9 cellular contexts compared by ENCODE assay signal in genomic region chr2:215136669-215137328, GRCh38. TPM values are rescaled to one million over a fixed set of nuclear protein-coding genes. Genes with fewer than 3 reads are reported as not detected.
DNase-seq lines count a peak whose midpoint lies in the region; ATAC-seq, FAIRE-seq and TF ChIP-seq lines count a peak whose summit lies in the region.
"Had no signal": no experiment of that assay in that cellular context is flagged by ENCODE, and none has a peak within 500 bp of the region (broad histone marks: within the 10 kb centered on the region; RNA-seq: fewer than 3 reads in every experiment).

No MANE protein-coding gene starts in this region.

- no peaks in the 10 kb centered on the region for H4K20me1 ChIP-seq in GM12878 (ENCODE audit: control insufficient read depth, insufficient read depth)
- H4K20me1 ChIP-seq: BLaER1 treated with 17β-estradiol and CSF1 and Interleukin-3, amounts not matched to agents 10 nM and 100 nM had no signal

- H3K4me3 Mint-ChIP-seq in effector memory CD8-positive, alpha-beta T cell: no peak overlapping the region

- H3K9me3 ChIP-seq in GM12878 (replicated peaks; ENCODE audit: control insufficient read depth, insufficient read depth, low read length): peaks cover 2% of the 10 kb centered on the region; the same call in 2 of the 3 replicates
- H3K9me3 ChIP-seq: BLaER1 treated with 17β-estradiol and CSF1 and Interleukin-3, amounts not matched to agents 10 nM and 100 nM had no signal

- H3K4me1 ChIP-seq in GM12878 (ENCODE audit: control insufficient read depth, insufficient read depth, low read length): peaks cover 16% of the 10 kb centered on the region

- H3K27me3 ChIP-seq in GM12878 (replicated peaks in 1 of 2; ENCODE audit: control insufficient read depth in 2 of 2, insufficient read depth in 2 of 2, low read length in 1 of 2): no peaks in the 10 kb centered on the region
- H3K27me3 ChIP-seq: BLaER1 treated with 17β-estradiol and CSF1 and Interleukin-3, amounts not matched to agents 10 nM and 100 nM had no signal

- TF ChIP-seq RAD21 in GM12878 (IDR thresholded peaks at IDR 0.05; ENCODE audit: insufficient read depth, low read depth, low read length): no peak

- no peak for TF ChIP-seq EP300 in GM12878 (IDR thresholded peaks at IDR 0.05; ENCODE audit: borderline replicate concordance in 1 of 2, control insufficient read depth in 1 of 2, low read depth in 2 of 2, low read length in 2 of 2)

- H3K79me2 ChIP-seq in GM12878 (ENCODE audit: control insufficient read depth, insufficient read depth, low read length): peaks cover 4% of the 10 kb centered on the region

- peak; percentile 22 for DNase-seq in stimulated activated CD4-positive, alpha-beta T cell treated with anti-CD3 and anti-CD28 coated beads, Interleukin-1b, Interleukin-23, amount 100 ng/mL, for 48 hours
- DNase-seq in stimulated activated CD4-positive, alpha-beta T cell treated with anti-CD3 and anti-CD28 coated beads, Interleukin-4, amount 100 ng/mL, for 4 hours: no peak
- peak; percentile 72 for DNase-seq in GM12878 (ENCODE audit: low read depth, low spot score)
- DNase-seq in NCI-H1105 (lab: John Stamatoyannopoulos, UW): no peak
- DNase-seq in globus pallidus (ENCODE audit: low spot score): no peak
- no peak for DNase-seq in effector memory CD8-positive, alpha-beta T cell
- no peak for DNase-seq in NCI-H146 (lab: John Stamatoyannopoulos, UW)

- H3K9me3 Mint-ChIP-seq in effector memory CD8-positive, alpha-beta T cell: no peaks in the 10 kb centered on the region

- peak; percentile 41 for ATAC-seq in HG03280 (IDR thresholded peaks at IDR 0.05; ENCODE audit: unreplicated experiment)
- peak; percentile 85 for ATAC-seq in GM12878
- no peak for ATAC-seq in effector memory CD8-positive, alpha-beta T cell (replicated peaks)

- H3K27ac ChIP-seq in GM12878 (ENCODE audit: control insufficient read depth, insufficient read depth): peak overlapping the region; percentile 85
- H3K27ac ChIP-seq: BLaER1 treated with 17β-estradiol and CSF1 and Interleukin-3, amounts not matched to agents 10 nM and 100 nM had no signal

- CTCF ChIA-PET in GM12878 (lab: Yijun Ruan, JAX): interaction anchor here (0.7 to 0.8 kb wide), 2 partner anchors 9 to 1002 kb away, joined by 3 to 4 read pairs; no protein-coding TSS in a partner anchor

- H3K4me3 ChIP-seq in GM12878: 0 out of 2 replicates have a peak overlapping the region, but pooled peaks have one; percentile 9
- H3K4me3 ChIP-seq: BLaER1 treated with 17β-estradiol and CSF1 and Interleukin-3, amounts not matched to agents 10 nM and 100 nM had no signal

- peak overlapping the region; percentile 79 for H2AFZ ChIP-seq in GM12878 (ENCODE audit: control insufficient read depth, low read depth, low read length)

- POLR2A ChIA-PET in GM12878 (lab: Charles Lee): no interaction called here

- TF ChIP-seq CTCF in GM12878 (IDR thresholded peaks at IDR 0.05 in 2 of 3, conservative IDR thresholded peaks at IDR 0.05 in 1 of 3; ENCODE audit: control insufficient read depth in 2 of 3, extremely low read depth in 1 of 3, insufficient read depth in 1 of 3, low read depth in 3 of 3, low read length in 3 of 3): no peak

- H3K4me1 Mint-ChIP-seq in effector memory CD8-positive, alpha-beta T cell (ENCODE audit: low read depth in 2 of 2): no peaks in the 10 kb centered on the region

- H3K36me3 Mint-ChIP-seq in effector memory CD8-positive, alpha-beta T cell (ENCODE audit: insufficient read depth): no peaks in the 10 kb centered on the region

- peak overlapping the region; percentile 47 for H3K4me2 ChIP-seq in GM12878 (ENCODE audit: control insufficient read depth, insufficient read depth)
- H3K4me2 ChIP-seq: BLaER1 treated with 17β-estradiol and CSF1 and Interleukin-3, amounts not matched to agents 10 nM and 100 nM had no signal

- in situ Hi-C loops in GM12878 (cut with MboI): no loop called here

- no peak for TF ChIP-seq POLR2A in GM12878 (IDR thresholded peaks at IDR 0.05; ENCODE audit: low read depth, low read length)

- H3K36me3 ChIP-seq in GM12878 (ENCODE audit: control insufficient read depth in 2 of 2, insufficient read depth in 2 of 2, low read length in 1 of 2): no peaks in the 10 kb centered on the region
- H3K36me3 ChIP-seq: BLaER1 treated with 17β-estradiol and CSF1 and Interleukin-3, amounts not matched to agents 10 nM and 100 nM had no signal

- SMC1A ChIA-PET in GM12878 (lab: Charles Lee; ENCODE audit: uncharacterized antibody, unreplicated experiment): interaction anchor here (0.9 to 1.0 kb wide), 3 partner anchors 64 to 118 kb away, joined by 3 read pairs; no protein-coding TSS in a partner anchor

- H3K27me3 Mint-ChIP-seq in effector memory CD8-positive, alpha-beta T cell: peaks cover 32 to 45% of the 10 kb centered on the region in 2 donors

- no peak for FAIRE-seq in GM12878 (lab: Jason Lieb, UNC)

- WGBS in GM12878 (ENCODE audit: insufficient coverage, insufficient replicate concordance, low lambda C conversion rate, missing lambda C conversion rate): 2% methylated on average over 3 of the region's 3 CpGs

- RAD21 ChIA-PET in GM12878 (lab: Charles Lee; ENCODE audit: unreplicated experiment): no interaction called here

- H3K27ac Mint-ChIP-seq in effector memory CD8-positive, alpha-beta T cell: no peak overlapping the region

- 0 out of 2 replicates have a peak overlapping the region, but pooled peaks have one; percentile 48 for H3K9ac ChIP-seq in GM12878 (ENCODE audit: control insufficient read depth, insufficient read depth, low read length)
- H3K9ac ChIP-seq: BLaER1 treated with 17β-estradiol and CSF1 and Interleukin-3, amounts not matched to agents 10 nM and 100 nM had no signal

- BruUV-seq in GM12878 (replicated peaks; lab: Mats Ljungman, UMichigan): no TSS peak

- intact Hi-C loops in GM12878 (cut with micrococcal nuclease; ENCODE audit: unreplicated experiment): loop anchor here (5.0 kb wide), 2 partner anchors 119 to 399 kb away; no protein-coding TSS in a partner anchor

TF ChIP-seq in GM12878, 131 proteins besides CTCF, POLR2A, EP300 and RAD21 (continues in another document):
- TF ChIP-seq YY1 (IDR thresholded peaks at IDR 0.05; ENCODE audit: low read depth, low read length) (0 out of 2 replicates have a peak, but pooled peaks have one; percentile 19), TAF1 (IDR thresholded peaks at IDR 0.05; ENCODE audit: borderline replicate concordance, low read depth, low read length) (0 out of 2 replicates have a peak, but pooled peaks have one; percentile 18), HDAC2 (IDR thresholded peaks at IDR 0.05) (no peak), ZNF687 (IDR thresholded peaks at IDR 0.05) (0 out of 2 replicates have a peak, but pooled peaks have one; percentile 32), TCF12 (IDR thresholded peaks at IDR 0.05; ENCODE audit: low read depth, low read length) (0 out of 2 replicates have a peak, but pooled peaks have one; percentile 38), RFX5 (IDR thresholded peaks at IDR 0.05; ENCODE audit: low read depth, low read length) (no peak), IKZF2 (IDR thresholded peaks at IDR 0.05) (peak; percentile 35 to 48; a peak in 3 of 4 replicates), MEF2B (IDR thresholded peaks at IDR 0.05; ENCODE audit: partially characterized antibody, poor library complexity, severe bottlenecking) (peak; percentile 14), BCL11A (IDR thresholded peaks at IDR 0.05; ENCODE audit: low read depth, low read length) (0 out of 2 replicates have a peak, but pooled peaks have one; percentile 13)

RNA-seq across cellular contexts. Expression of gene ABCA12, which starts 1.6 kb away (rescaled TPM):
- total RNA-seq in GM12878 (2013; cell fraction: nucleolus; rRNA removed): 0.71 and 0.86 TPM in 2 replicates
- total RNA-seq in GM12878 (2014; rRNA removed) (6.3 and 7.2 TPM in 2 replicates), GM12878 (2014; rRNA removed; fragmentation: Illumina TruSeq; extraction: Trizol) (7.5 and 8.4 TPM in 2 replicates), GM12878 (2021) (9.8 and 12.1 TPM in 2 replicates)
- polyA plus RNA-seq in GM12878 (2011; ENCODE audit: low read depth): 3.6 TPM
- polyA plus RNA-seq in GM12878 (2011; rRNA removed) (1.5 and 1.8 TPM in 2 replicates), GM12878 (2014; fragmentation: Illumina TruSeq; extraction: Trizol) (7.2 and 9.4 TPM in 2 replicates), GM12878 (2014; fragmentation: Nextera tagmentation; extraction: Ambion mirVana) (1 to 10 TPM; 1.2 TPM), GM12878 (2014; rRNA removed) (3.6 and 4.8 TPM in 2 replicates), GM12878 (2016; fragmentation: Nextera tagmentation; extraction: Ambion mirVana) (1 to 10 TPM; 5.7 to 7.8 TPM)
- 0.85 and 1.1 TPM in 2 replicates for polyA plus RNA-seq in GM12878 (2011; cell fraction: cytosol; rRNA removed)
- 1.3 and 1.6 TPM in 2 replicates for polyA plus RNA-seq in GM12878 (2011; cell fraction: nucleus; rRNA removed)
- polyA plus RNA-seq in GM12878 (2012): 3.8 and 8.4 TPM in 2 replicates
- 3.4 and 4.2 TPM in 2 replicates for polyA minus RNA-seq in GM12878 (2011; rRNA and poly(A)+ RNA removed)
- 1.1 and 1.3 TPM in 2 replicates for polyA minus RNA-seq in GM12878 (2011; cell fraction: cytosol; rRNA and poly(A)+ RNA removed)
- 2.3 and 2.4 TPM in 2 replicates for polyA minus RNA-seq in GM12878 (2011; cell fraction: nucleus; rRNA and poly(A)+ RNA removed)

Comparison
In these comparisons a context has a peak if more than half of its experiments do, and no peak if none do; other contexts are left out.
1. DNase-seq: peak in stimulated activated CD4-positive, alpha-beta T cell treated with anti-CD3 and anti-CD28 coated beads, Interleukin-1b, Interleukin-23, amount 100 ng/mL, for 48 hours (single experiment) and GM12878 (single experiment); none in stimulated activated CD4-positive, alpha-beta T cell treated with anti-CD3 and anti-CD28 coated beads, Interleukin-4, amount 100 ng/mL, for 4 hours (0 of 2), NCI-H1105 (single experiment), globus pallidus (single experiment), effector memory CD8-positive, alpha-beta T cell (0 of 3) and NCI-H146 (single experiment).